ENCODE assay signal across 11 cellular contexts in genomic region chr2:28626891-28627421, GRCh38.
A peak's percentile ranks its signal among the peaks of the same experiment; 100 is the strongest.
DNase-seq lines count a peak whose midpoint lies in the region; ATAC-seq and TF ChIP-seq lines count a peak whose summit lies in the region.
"Had no signal": no experiment of that assay in that cellular context is flagged by ENCODE, and none has a peak within 500 bp of the region (broad histone marks: within the 10 kb centered on the region; RNA-seq: fewer than 3 reads in every experiment).

No MANE protein-coding gene starts in this region.

- no peak for ATAC-seq in GM19351 (IDR thresholded peaks at IDR 0.05; ENCODE audit: unreplicated experiment)

- DNase-seq in AG08396 (ENCODE audit: low spot score) (peak; percentile 51), OCI-M1 (lab: John Stamatoyannopoulos, UW) (peak; percentile 18), fibroblast of villous mesenchyme (ENCODE audit: low read depth) (peak; percentile 93), osteocyte (ENCODE audit: extremely low spot score, unreplicated experiment) (no peak), SW 1271 (lab: John Stamatoyannopoulos, UW) (no peak), GM19240 (ENCODE audit: insufficient read length, low spot score) (no peak), NCI-H82 treated with DMSO at 0.1 percent for 48 hours (lab: John Stamatoyannopoulos, UW; ENCODE audit: unreplicated experiment) (no peak)
- DNase-seq: NCI-H2107 had no signal

- H3K27me3 Mint-ChIP-seq in osteocyte (ENCODE audit: unreplicated experiment), result no peaks in the 10 kb centered on the region
- H3K27me3 Mint-ChIP-seq: memory B cell had no signal

- H3K4me3 ChIP-seq in fibroblast of villous mesenchyme (ENCODE audit: low read depth, low read length), result no peak overlapping the region
- H3K4me3 ChIP-seq: SK-N-MC had no signal

- H3K4me3 Mint-ChIP-seq in osteocyte (ENCODE audit: unreplicated experiment), result no peak overlapping the region
- H3K4me3 Mint-ChIP-seq: memory B cell had no signal

- no peaks in the 10 kb centered on the region for H3K36me3 Mint-ChIP-seq in osteocyte (ENCODE audit: unreplicated experiment)
- H3K36me3 Mint-ChIP-seq: memory B cell had no signal

- peaks cover 26% of the 10 kb centered on the region for H3K4me1 Mint-ChIP-seq in osteocyte (ENCODE audit: unreplicated experiment)

- H3K9me3 Mint-ChIP-seq in osteocyte (ENCODE audit: unreplicated experiment), result no peaks in the 10 kb centered on the region
- H3K9me3 Mint-ChIP-seq: memory B cell had no signal

- H3K27ac Mint-ChIP-seq in osteocyte (ENCODE audit: unreplicated experiment), result peak overlapping the region; percentile 44
- H3K27ac Mint-ChIP-seq: memory B cell had no signal

- TF ChIP-seq CTCF in fibroblast of villous mesenchyme (IDR thresholded peaks at IDR 0.05; ENCODE audit: insufficient read depth, low read depth, low read length) (no peak), osteocyte (IDR thresholded peaks at IDR 0.05) (no peak)

Comparison
In these comparisons a context has a peak if more than half of its experiments do, and no peak if none do; other contexts are left out.
1. DNase-seq: peak in AG08396 (single experiment), OCI-M1 (single experiment) and fibroblast of villous mesenchyme (single experiment); none in osteocyte (single experiment), SW 1271 (0 of 2), GM19240 (single experiment) and NCI-H82 treated with DMSO at 0.1 percent for 48 hours (single experiment).